8 cellular contexts compared by ENCODE assay signal in genomic region chr10:23067939-23068775, GRCh38. TPM values are rescaled to one million over a fixed set of nuclear protein-coding genes. Genes with fewer than 3 reads are reported as not detected.
DNase-seq lines count a peak whose midpoint lies in the region; ATAC-seq, FAIRE-seq and TF ChIP-seq lines count a peak whose summit lies in the region.

No MANE protein-coding gene starts in this region.

- H3K9me3 Mint-ChIP-seq in activated T-cell treated with anti-CD3 and anti-CD28 coated beads, Interleukin-2, amount 50 U/mL, for 24 hours, result no peaks in the 10 kb centered on the region
- no peaks in the 10 kb centered on the region for H3K9me3 Mint-ChIP-seq in neural crest cell

- no peak overlapping the region for H3K4me3 Mint-ChIP-seq in activated T-cell treated with anti-CD3 and anti-CD28 coated beads, Interleukin-2, amount 50 U/mL, for 24 hours
- no peak overlapping the region for H3K4me3 Mint-ChIP-seq in neural crest cell

- peak; percentile 63 to 83 for DNase-seq in A549 (ENCODE audit: low read depth in 1 of 2, low spot score in 1 of 2)
- peak; percentile 83 for DNase-seq in HuH-7 (ENCODE audit: low spot score)
- peak; percentile 5 for DNase-seq in OCI-M2 (lab: John Stamatoyannopoulos, UW; ENCODE audit: unreplicated experiment)
- DNase-seq in activated T-cell treated with anti-CD3 and anti-CD28 coated beads, Interleukin-2, amount 50 U/mL, for 24 hours, result peak; percentile 74
- DNase-seq in fibroblast of mammary gland (ENCODE audit: low read depth), result peak; percentile 74
- peak; percentile 71 for DNase-seq in neural crest cell (ENCODE audit: low read depth, low spot score)
- peak; percentile 90 for DNase-seq in stomach

- TF ChIP-seq EP300 in A549 (IDR thresholded peaks at IDR 0.05) (no peak), stomach (IDR thresholded peaks at IDR 0.05) (no peak)

- peak; percentile 85 to 88 for TF ChIP-seq RAD21 in A549 (conservative IDR thresholded peaks at IDR 0.05 in 1 of 2, IDR thresholded peaks at IDR 0.05 in 1 of 2)

- H3K4me1 ChIP-seq in A549 (peaks cover 10% of the 10 kb centered on the region), stomach (peaks cover 13 to 38% (median 23%) of the 10 kb centered on the region in 4 donors)

- H3K27ac Mint-ChIP-seq in activated T-cell treated with anti-CD3 and anti-CD28 coated beads, Interleukin-2, amount 50 U/mL, for 24 hours, result no peak overlapping the region
- H3K27ac Mint-ChIP-seq in neural crest cell (ENCODE audit: unreplicated experiment), result peak overlapping the region; percentile 83

- H3K9me3 ChIP-seq in A549 (no peaks in the 10 kb centered on the region), stomach (no peaks in the 10 kb centered on the region)

- POLR2A ChIA-PET in A549 (lab: Yijun Ruan, JAX), result no interaction called here

- H3K36me3 ChIP-seq in stomach, result no peaks in the 10 kb centered on the region

- H3K27me3 Mint-ChIP-seq in activated T-cell treated with anti-CD3 and anti-CD28 coated beads, Interleukin-2, amount 50 U/mL, for 24 hours, result peaks cover 8% of the 10 kb centered on the region
- no peaks in the 10 kb centered on the region for H3K27me3 Mint-ChIP-seq in neural crest cell (ENCODE audit: low read depth)

- ATAC-seq in A549 (peak; percentile 94 to 98), GM18858 (IDR thresholded peaks at IDR 0.05; ENCODE audit: unreplicated experiment) (peak; percentile 42)

- H3K4me1 Mint-ChIP-seq in activated T-cell treated with anti-CD3 and anti-CD28 coated beads, Interleukin-2, amount 50 U/mL, for 24 hours (ENCODE audit: low read depth), result peaks cover 3% of the 10 kb centered on the region
- peaks cover 7% of the 10 kb centered on the region for H3K4me1 Mint-ChIP-seq in neural crest cell

- H3K36me3 Mint-ChIP-seq in activated T-cell treated with anti-CD3 and anti-CD28 coated beads, Interleukin-2, amount 50 U/mL, for 24 hours (ENCODE audit: low read depth), result no peaks in the 10 kb centered on the region
- H3K36me3 Mint-ChIP-seq in neural crest cell (ENCODE audit: low read depth), result no peaks in the 10 kb centered on the region

- 0 out of 3 replicates have a peak overlapping the region, but pooled peaks have one; percentile 24 for H3K4me2 ChIP-seq in A549

- FAIRE-seq in A549 (lab: Jason Lieb, UNC), result no peak

- no peaks in the 10 kb centered on the region for H3K27me3 ChIP-seq in stomach

- 44% methylated on average over 16 of the region's 16 CpGs for WGBS in A549 (ENCODE audit: missing lambda C conversion rate)
- 50 to 59% (median 52%) methylated on average over 16 of the region's 16 CpGs for WGBS in stomach, 5 donors

- no peak overlapping the region for H3K4me3 ChIP-seq in A549
- no peak overlapping the region for H3K4me3 ChIP-seq in fibroblast of mammary gland (ENCODE audit: control insufficient read depth, low read depth, low read length)
- H3K4me3 ChIP-seq in stomach, result no peak overlapping the region

- no peak for TF ChIP-seq POLR2A in A549 (IDR thresholded peaks at IDR 0.05; ENCODE audit: low read length)
- no peak for TF ChIP-seq POLR2A in stomach (IDR thresholded peaks at IDR 0.05)

- H3K27ac ChIP-seq in A549, result no peak overlapping the region
- no peak overlapping the region for H3K27ac ChIP-seq in stomach

- TF ChIP-seq CTCF in A549 (IDR thresholded peaks at IDR 0.05) (peak; percentile 87), fibroblast of mammary gland (conservative IDR thresholded peaks at IDR 0.05; ENCODE audit: control insufficient read depth, insufficient read depth, low read depth, low read length) (peak; percentile 85), neural crest cell (conservative IDR thresholded peaks at IDR 0.05) (peak; percentile 81), stomach (IDR thresholded peaks at IDR 0.05) (peak in 4 of 7 experiments; percentile 69 to 80 (median 73))

- CTCF ChIA-PET in A549 (lab: Yijun Ruan, JAX), result interaction anchor here (0.8 to 1.2 kb wide), 5 partner anchors 9 to 1137 kb away, joined by 3 to 6 read pairs (median 3); no protein-coding TSS in a partner anchor

- intact Hi-C loops in stomach (cut with DNase I; ENCODE audit: low total_unique reads), result no loop called here

TF ChIP-seq in A549, 52 proteins besides CTCF, POLR2A, EP300 and RAD21:
- TF ChIP-seq NR3C1 (IDR thresholded peaks at IDR 0.05), result no peak
- no peak for TF ChIP-seq NPAS2 (CRISPR knock-in tag; IDR thresholded peaks at IDR 0.05; ENCODE audit: borderline replicate concordance)
- peak; percentile 71 for TF ChIP-seq SMC3 (IDR thresholded peaks at IDR 0.05)
TF ChIP-seq in A549: peak in this region for 1.

RNA-seq across cellular contexts. Expression of gene MSRB2, which starts 27.2 kb away (rescaled TPM):
- polyA plus RNA-seq in A549 (2011; rRNA removed) (31.3 and 32.0 TPM in 2 replicates), A549 (2017; fragmentation: RNase III; extraction: RNeasy Plus Mini Kit Qiagen cat#74134 plus additional on column Dnase treatment) (17.5 to 21.3 TPM (median 19.0 TPM) in 3 replicates), stomach (10 to 100 TPM; 14.1 to 35.6 (median 21.6) TPM)
- 16.2 and 16.7 TPM in 2 replicates for polyA plus RNA-seq in A549 (2012; cell fraction: cytosol; rRNA removed)
- polyA plus RNA-seq in A549 (2012; cell fraction: nucleus; rRNA removed), result 7.3 and 9.5 TPM in 2 replicates
- 7.8 and 9.8 TPM in 2 replicates for polyA minus RNA-seq in A549 (2011; rRNA and poly(A)+ RNA removed)
- total RNA-seq in neural crest cell (24.6 and 28.9 TPM in 2 replicates), stomach (10 to 100 TPM in 2 of 5 donors, 1 to 10 TPM in 3; 2.3 to 32.2 (median 8.3) TPM)

Comparison
In these comparisons a context has a peak if more than half of its experiments do, and no peak if none do; other contexts are left out.
1. DNase-seq: peak in every context shown above with its lines; median percentile 90 in stomach; 83 in HuH-7; 74 in activated T-cell treated with anti-CD3 and anti-CD28 coated beads, Interleukin-2, amount 50 U/mL, for 24 hours; 74 in fibroblast of mammary gland; 73 in A549; 71 in neural crest cell; 5 in OCI-M2.